In the genomic region with DNA sequence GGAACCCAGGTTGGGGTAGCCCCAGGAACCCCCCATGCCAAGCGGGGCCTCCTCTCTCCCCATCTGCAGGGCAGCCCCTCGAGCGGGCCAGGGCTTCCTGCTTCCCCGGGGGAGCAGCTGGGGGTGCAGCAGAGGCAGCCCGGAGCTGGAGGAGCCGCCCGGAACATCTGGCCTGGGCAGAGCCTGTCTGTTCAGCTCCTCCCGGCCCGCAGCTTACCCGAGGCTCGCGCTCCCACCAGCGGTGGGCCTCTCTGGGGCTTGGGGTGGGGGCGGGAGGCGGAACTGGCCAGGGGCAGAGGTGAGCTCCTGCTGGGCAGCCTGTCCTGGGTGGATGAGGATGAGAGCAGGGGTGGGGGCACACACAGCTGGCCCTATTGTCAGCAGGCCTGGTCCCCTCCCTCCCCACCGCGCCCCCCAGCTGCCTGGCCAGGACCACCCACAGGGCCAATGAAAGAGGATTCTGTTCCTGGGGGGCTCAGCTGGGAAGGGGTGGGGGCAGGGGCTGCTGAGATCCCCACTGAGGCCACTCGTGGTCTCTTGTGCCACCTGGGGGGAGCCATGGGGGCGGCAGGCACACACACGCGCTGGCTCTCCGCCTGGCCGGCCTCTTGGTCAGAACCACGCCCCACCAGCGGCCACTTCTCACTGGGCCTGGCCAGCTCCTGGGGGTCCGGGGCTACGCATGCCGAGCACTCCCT, we compare ENCODE assay signal across 9 cellular contexts. TPM values are rescaled to one million over a fixed set of nuclear protein-coding genes. Genes with fewer than 3 reads are reported as not detected.
A peak's percentile ranks its signal among the peaks of the same experiment; 100 is the strongest.
DNase-seq lines count a peak whose midpoint lies in the region; ATAC-seq and TF ChIP-seq lines count a peak whose summit lies in the region.
"Had no signal": no experiment of that assay in that cellular context is flagged by ENCODE, and none has a peak within 500 bp of the region (broad histone marks: within the 10 kb centered on the region; RNA-seq: fewer than 3 reads in every experiment).

No MANE protein-coding gene starts in this region.

- TF ChIP-seq CTCF in breast epithelium (IDR thresholded peaks at IDR 0.05): no peak

- POLR2A ChIA-PET in HEK293T (lab: Yijun Ruan, JAX): interaction anchor here (0.9 to 1.0 kb wide), 2 partner anchors 25 to 55 kb away, joined by 3 read pairs; no protein-coding TSS in a partner anchor

- H3K4me1 ChIP-seq in breast epithelium (peaks cover 15 to 31% of the 10 kb centered on the region in 2 donors), mesenchymal stem cell (ENCODE audit: control insufficient read depth, insufficient read depth, low read depth, low read length) (peaks cover 62% of the 10 kb centered on the region)

- H3K9ac ChIP-seq in mesenchymal stem cell (ENCODE audit: low read length): peak overlapping the region; percentile 18

- peak overlapping the region; percentile 78 for H4K91ac ChIP-seq in mesenchymal stem cell (ENCODE audit: low read length)

- H3K4me3 ChIP-seq in breast epithelium: peak overlapping the region in 2 of 3 donors; percentile 4 to 58
- peak overlapping the region in 1 of 2 experiments; percentile 37 for H3K4me3 ChIP-seq in mesenchymal stem cell (ENCODE audit: insufficient read depth in 1 of 2, low read depth in 1 of 2, low read length in 2 of 2)

- H3K36me3 ChIP-seq in breast epithelium: no peaks in the 10 kb centered on the region
- peaks cover 0 to 37% of the 10 kb centered on the region in 2 experiments for H3K36me3 ChIP-seq in mesenchymal stem cell (ENCODE audit: control insufficient read depth in 1 of 2, insufficient read depth in 2 of 2, low read depth in 1 of 2, low read length in 2 of 2)
- H3K36me3 ChIP-seq: adrenal gland had no signal

- peaks cover 8% of the 10 kb centered on the region for H3K79me1 ChIP-seq in mesenchymal stem cell (replicated peaks; ENCODE audit: low read length, poor library complexity, severe bottlenecking)

- DNase-seq in C1 segment of cervical spinal cord (lab: John Stamatoyannopoulos, UW) (peak in 8 of 14 donors; percentile 23 to 59 (median 50)), NCI-H1694 (lab: John Stamatoyannopoulos, UW) (peak; percentile 67), breast epithelium (ENCODE audit: low spot score in 2 of 2) (no peak), mesenchymal stem cell (no peak), HEK293T (ENCODE audit: extremely low spot score) (no peak), NCI-H146 treated with DMSO at 0.1 percent for 48 hours (lab: John Stamatoyannopoulos, UW; ENCODE audit: unreplicated experiment) (no peak)
- DNase-seq in activated naive CD4-positive, alpha-beta T cell treated with anti-CD3 and anti-CD28 coated beads, Interleukin-2, amount 50 U/mL, for 16 hours: no peak

- peak overlapping the region; percentile 69 for H2AK5ac ChIP-seq in mesenchymal stem cell (ENCODE audit: low read length, severe bottlenecking)

- H2BK12ac ChIP-seq in mesenchymal stem cell (ENCODE audit: low read length in 2 of 2): peak overlapping the region in 1 of 2 experiments; percentile 21

- peak overlapping the region; percentile 12 for H4K8ac ChIP-seq in mesenchymal stem cell (ENCODE audit: low read length)

- H3K4ac ChIP-seq in mesenchymal stem cell (ENCODE audit: low read depth in 1 of 2, low read length in 2 of 2): peak overlapping the region in 1 of 2 experiments; percentile 63

- H2BK120ac ChIP-seq in mesenchymal stem cell (ENCODE audit: low read depth, low read length): no peak overlapping the region

- H3K27ac ChIP-seq in breast epithelium: peak overlapping the region in 1 of 2 donors; percentile 68
- H3K27ac ChIP-seq in mesenchymal stem cell (ENCODE audit: low read length, poor library complexity, severe bottlenecking): peak overlapping the region; percentile 37

- no peak for TF ChIP-seq POLR2A in breast epithelium (IDR thresholded peaks at IDR 0.05)

- peak overlapping the region; percentile 15 for H3K18ac ChIP-seq in mesenchymal stem cell (ENCODE audit: low read depth in 1 of 2, low read length in 2 of 2)

- intact Hi-C loops in breast epithelium (cut with DNase I; ENCODE audit: low total_unique reads): no loop called here

- H3K9me3 ChIP-seq in breast epithelium (no peaks in the 10 kb centered on the region), mesenchymal stem cell (ENCODE audit: control insufficient read depth, low read length) (no peaks in the 10 kb centered on the region)
- H3K9me3 ChIP-seq: adrenal gland had no signal

- no peak overlapping the region for H2AFZ ChIP-seq in mesenchymal stem cell (ENCODE audit: low read depth, low read length)

- no peak overlapping the region for H3K14ac ChIP-seq in mesenchymal stem cell (ENCODE audit: low read length in 2 of 2)

- 66% methylated on average over 20 of the region's 28 CpGs for WGBS in mesenchymal stem cell

- CTCF ChIA-PET in HEK293T (lab: Yijun Ruan, JAX): interaction anchor here (0.7 to 3.9 kb wide), 5 partner anchors 9 to 138 kb away, joined by 3 to 19 read pairs (median 3); a partner anchor contains a TSS

- no peak for ATAC-seq in HG03378 (IDR thresholded peaks at IDR 0.05; ENCODE audit: unreplicated experiment)

- H3K4me2 ChIP-seq in mesenchymal stem cell (ENCODE audit: low read length, poor library complexity, severe bottlenecking): peak overlapping the region; percentile 54

- H3K27me3 ChIP-seq in breast epithelium: no peaks in the 10 kb centered on the region
- no peaks in the 10 kb centered on the region for H3K27me3 ChIP-seq in mesenchymal stem cell (ENCODE audit: control insufficient read depth in 1 of 2, insufficient read depth in 1 of 2, low read length in 2 of 2)
- H3K27me3 ChIP-seq: adrenal gland had no signal

- peak overlapping the region; percentile 34 for H2BK15ac ChIP-seq in mesenchymal stem cell (ENCODE audit: low read depth, poor library complexity, severe bottlenecking)

- H3K23ac ChIP-seq in mesenchymal stem cell (ENCODE audit: low read length in 2 of 2): no peak overlapping the region

- H2BK5ac ChIP-seq in mesenchymal stem cell (ENCODE audit: low read depth, low read length, poor library complexity, severe bottlenecking): no peak overlapping the region

TF ChIP-seq in HEK293T, 16 proteins besides CTCF, POLR2A, EP300 and RAD21:
- TF ChIP-seq SUZ12 (IDR thresholded peaks at IDR 0.05) (no peak), HDGF (IDR thresholded peaks at IDR 0.05; ENCODE audit: borderline replicate concordance) (no peak), NFRKB (IDR thresholded peaks at IDR 0.05) (no peak), BHLHE40 (IDR thresholded peaks at IDR 0.05; ENCODE audit: borderline replicate concordance) (no peak), TARDBP (IDR thresholded peaks at IDR 0.05) (no peak), CTBP1 (IDR thresholded peaks at IDR 0.05; ENCODE audit: borderline replicate concordance) (no peak), ARNT (IDR thresholded peaks at IDR 0.05) (no peak), ELF4 (IDR thresholded peaks at IDR 0.05) (no peak), FOXA1 (IDR thresholded peaks at IDR 0.05) (no peak), FOXK2 (IDR thresholded peaks at IDR 0.05) (no peak), FOXM1 (IDR thresholded peaks at IDR 0.05; ENCODE audit: borderline replicate concordance) (no peak), SP1 (IDR thresholded peaks at IDR 0.05) (no peak), LEF1 (IDR thresholded peaks at IDR 0.05; ENCODE audit: borderline replicate concordance) (no peak), L3MBTL2 (conservative IDR thresholded peaks at IDR 0.05) (no peak), ZNF384 (IDR thresholded peaks at IDR 0.05) (no peak)
- TF ChIP-seq, protein P1, sequence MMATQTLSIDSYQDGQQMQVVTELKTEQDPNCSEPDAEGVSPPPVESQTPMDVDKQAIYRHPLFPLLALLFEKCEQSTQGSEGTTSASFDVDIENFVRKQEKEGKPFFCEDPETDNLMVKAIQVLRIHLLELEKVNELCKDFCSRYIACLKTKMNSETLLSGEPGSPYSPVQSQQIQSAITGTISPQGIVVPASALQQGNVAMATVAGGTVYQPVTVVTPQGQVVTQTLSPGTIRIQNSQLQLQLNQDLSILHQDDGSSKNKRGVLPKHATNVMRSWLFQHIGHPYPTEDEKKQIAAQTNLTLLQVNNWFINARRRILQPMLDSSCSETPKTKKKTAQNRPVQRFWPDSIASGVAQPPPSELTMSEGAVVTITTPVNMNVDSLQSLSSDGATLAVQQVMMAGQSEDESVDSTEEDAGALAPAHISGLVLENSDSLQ (IDR thresholded peaks at IDR 0.05): no peak

RNA-seq across cellular contexts. Expression of a gene that starts 34.7 kb away (rescaled TPM):
- total RNA-seq in breast epithelium: 10 to 100 TPM in 2 of 3 donors, 1 to 10 TPM in 1; 7.4 to 17.0 (median 11.7) TPM
- polyA plus RNA-seq in mesenchymal stem cell (2013, experiment 1 of 2): 8.3 TPM
- polyA plus RNA-seq in mesenchymal stem cell (2013, experiment 2 of 2): 8.6 TPM

Comparison
In these comparisons a context has a peak if more than half of its experiments do, and no peak if none do; other contexts are left out.
1. DNase-seq: peak in C1 segment of cervical spinal cord (8 of 14) and NCI-H1694 (single experiment); none in breast epithelium (0 of 2), mesenchymal stem cell (single experiment), HEK293T (single experiment), NCI-H146 treated with DMSO at 0.1 percent for 48 hours (single experiment) and activated naive CD4-positive, alpha-beta T cell treated with anti-CD3 and anti-CD28 coated beads, Interleukin-2, amount 50 U/mL, for 16 hours (single experiment).